Comparison of ENCODE assay signal across 9 cellular contexts in genomic region chr20:46552460-46553420, GRCh38. TPM values are rescaled to one million over a fixed set of nuclear protein-coding genes. Genes with fewer than 3 reads are reported as not detected.
A peak's percentile ranks its signal among the peaks of the same experiment; 100 is the strongest.
DNase-seq lines count a peak whose midpoint lies in the region; ATAC-seq and TF ChIP-seq lines count a peak whose summit lies in the region.
"Had no signal": no experiment of that assay in that cellular context is flagged by ENCODE, and none has a peak within 500 bp of the region (broad histone marks: within the 10 kb centered on the region; RNA-seq: fewer than 3 reads in every experiment).

No MANE protein-coding gene starts in this region.

- H3K4me1 ChIP-seq in CD4-positive, alpha-beta memory T cell (ENCODE audit: insufficient read depth, low read length) = peaks cover 17% of the 10 kb centered on the region
- H3K4me1 ChIP-seq in HUES6 (ENCODE audit: control insufficient read depth, insufficient read depth, low read length) (peaks cover 48% of the 10 kb centered on the region), body of pancreas (no peaks in the 10 kb centered on the region), thyroid gland (peaks cover 0 to 7% of the 10 kb centered on the region in 2 donors)

- no peaks in the 10 kb centered on the region for H3K9me3 ChIP-seq in CD4-positive, alpha-beta memory T cell (ENCODE audit: control insufficient read depth in 1 of 2, low read length in 2 of 2)
- no peaks in the 10 kb centered on the region for H3K9me3 ChIP-seq in HUES6 (ENCODE audit: control insufficient read depth, insufficient read depth, low read depth, low read length)
- no peaks in the 10 kb centered on the region for H3K9me3 ChIP-seq in body of pancreas
- H3K9me3 ChIP-seq in thyroid gland = no peaks in the 10 kb centered on the region
- H3K9me3 ChIP-seq: neutrophil had no signal

- no peak overlapping the region for H3K9ac ChIP-seq in HUES6 (ENCODE audit: low read length)

- 69 to 71% methylated on average over 4 of the region's 4 CpGs for WGBS in body of pancreas, 2 donors
- 75 to 78% methylated on average over 4 of the region's 4 CpGs for WGBS in thyroid gland, 2 donors

- no peaks in the 10 kb centered on the region for H3K36me3 ChIP-seq in CD4-positive, alpha-beta memory T cell (ENCODE audit: insufficient read depth, low read length)
- no peaks in the 10 kb centered on the region for H3K36me3 ChIP-seq in HUES6 (ENCODE audit: control insufficient read depth, insufficient read depth, low read length)
- H3K36me3 ChIP-seq in body of pancreas (replicated peaks in 1 of 2; ENCODE audit: insufficient read depth in 1 of 2, low read depth in 2 of 2) = no peaks in the 10 kb centered on the region
- no peaks in the 10 kb centered on the region for H3K36me3 ChIP-seq in thyroid gland
- H3K36me3 ChIP-seq: neutrophil had no signal

- H3K4me3 ChIP-seq in CD4-positive, alpha-beta memory T cell (ENCODE audit: low read length in 2 of 2) = no peak overlapping the region
- no peak overlapping the region for H3K4me3 ChIP-seq in HUES6 (ENCODE audit: low read depth, low read length)
- no peak overlapping the region for H3K4me3 ChIP-seq in body of pancreas
- H3K4me3 ChIP-seq in thyroid gland (replicated peaks in 1 of 3) = no peak overlapping the region

- peak overlapping the region in 7 of 8 donors; percentile 3 to 49 (median 22) for H3K4me3 Mint-ChIP-seq in CD4-positive, alpha-beta memory T cell
- H3K4me3 Mint-ChIP-seq in activated naive CD4-positive, alpha-beta T cell treated with anti-CD3 and anti-CD28 coated beads, Interleukin-2, amount 50 U/mL, for 24 hours = peak overlapping the region; percentile 6

- intact Hi-C loops in CD4-positive, alpha-beta memory T cell (cut with micrococcal nuclease) = no loop called here
- intact Hi-C loops in body of pancreas (cut with DNase I) (no loop called here), posterior vena cava (cut with DNase I) (no loop called here), thyroid gland (cut with DNase I) (no loop called here)

- CTCF ChIA-PET in CD4-positive, alpha-beta memory T cell (lab: Charles Lee; ENCODE audit: partially characterized antibody) = interaction anchor here (0.9 kb wide), 1 partner anchor 9 kb away, joined by 3 read pairs; no protein-coding TSS in a partner anchor

- TF ChIP-seq POLR2A in body of pancreas (IDR thresholded peaks at IDR 0.05) (no peak), thyroid gland (IDR thresholded peaks at IDR 0.05) (no peak)

- peaks cover 0 to 1% (median 0%) of the 10 kb centered on the region in 8 donors for H3K9me3 Mint-ChIP-seq in CD4-positive, alpha-beta memory T cell
- no peaks in the 10 kb centered on the region for H3K9me3 Mint-ChIP-seq in activated naive CD4-positive, alpha-beta T cell treated with anti-CD3 and anti-CD28 coated beads, Interleukin-2, amount 50 U/mL, for 24 hours

- ATAC-seq in body of pancreas = no peak

- DNase-seq in CD4-positive, alpha-beta memory T cell = peak in 2 of 5 donors; percentile 10 to 41
- DNase-seq in GM20000 (ENCODE audit: low spot score) (peak; percentile 77), NCI-H2171 (lab: John Stamatoyannopoulos, UW) (no peak), body of pancreas (no peak), posterior vena cava (ENCODE audit: low spot score) (no peak), thyroid gland (no peak)

- no peaks in the 10 kb centered on the region for H3K36me3 Mint-ChIP-seq in CD4-positive, alpha-beta memory T cell
- H3K36me3 Mint-ChIP-seq in activated naive CD4-positive, alpha-beta T cell treated with anti-CD3 and anti-CD28 coated beads, Interleukin-2, amount 50 U/mL, for 24 hours = no peaks in the 10 kb centered on the region

- POLR2A ChIA-PET in CD4-positive, alpha-beta memory T cell (lab: Charles Lee; ENCODE audit: partially characterized antibody) = no interaction called here

- no peaks in the 10 kb centered on the region for H3K27me3 ChIP-seq in CD4-positive, alpha-beta memory T cell (ENCODE audit: insufficient read depth, low read length)
- H3K27me3 ChIP-seq in HUES6 (ENCODE audit: control insufficient read depth, insufficient read depth, low read length) = no peaks in the 10 kb centered on the region
- no peaks in the 10 kb centered on the region for H3K27me3 ChIP-seq in body of pancreas
- no peaks in the 10 kb centered on the region for H3K27me3 ChIP-seq in thyroid gland

- peak overlapping the region in 4 of 7 donors; percentile 11 to 57 (median 40) for H3K27ac Mint-ChIP-seq in CD4-positive, alpha-beta memory T cell
- H3K27ac Mint-ChIP-seq in activated naive CD4-positive, alpha-beta T cell treated with anti-CD3 and anti-CD28 coated beads, Interleukin-2, amount 50 U/mL, for 24 hours = peak overlapping the region; percentile 57

- H3K27ac ChIP-seq in CD4-positive, alpha-beta memory T cell (ENCODE audit: low read depth, low read length) = no peak overlapping the region
- H3K27ac ChIP-seq in HUES6 (ENCODE audit: low read depth, low read length) = peak overlapping the region; percentile 72; the same call in 1 of the 2 replicates
- H3K27ac ChIP-seq in body of pancreas = no peak overlapping the region
- no peak overlapping the region for H3K27ac ChIP-seq in thyroid gland
- H3K27ac ChIP-seq: neutrophil had no signal

- H3K4me1 Mint-ChIP-seq in CD4-positive, alpha-beta memory T cell = peaks cover 14 to 18% (median 15%) of the 10 kb centered on the region in 4 donors
- H3K4me1 Mint-ChIP-seq in activated naive CD4-positive, alpha-beta T cell treated with anti-CD3 and anti-CD28 coated beads, Interleukin-2, amount 50 U/mL, for 24 hours = peaks cover 11% of the 10 kb centered on the region

- H3K27me3 Mint-ChIP-seq in CD4-positive, alpha-beta memory T cell = no peaks in the 10 kb centered on the region
- H3K27me3 Mint-ChIP-seq in activated naive CD4-positive, alpha-beta T cell treated with anti-CD3 and anti-CD28 coated beads, Interleukin-2, amount 50 U/mL, for 24 hours = no peaks in the 10 kb centered on the region

- TF ChIP-seq CTCF in GM20000 (IDR thresholded peaks at IDR 0.05; ENCODE audit: extremely low read depth, missing control alignments) (no peak), body of pancreas (IDR thresholded peaks at IDR 0.05) (no peak), thyroid gland (IDR thresholded peaks at IDR 0.05) (no peak)

RNA-seq across cellular contexts. Expression of gene OCSTAMP, which starts 2.3 kb away (rescaled TPM):
- not detected for total RNA-seq in CD4-positive, alpha-beta memory T cell
- not detected for polyA plus RNA-seq in CD4-positive, alpha-beta memory T cell
- total RNA-seq in body of pancreas (not detected), posterior vena cava (not detected), thyroid gland (not detected)

RNA-seq across cellular contexts. Expression of gene ZNF334, which starts 39.4 kb away (rescaled TPM):
- under 1 TPM in 1 of 2 experiments, not detected in 1; 0.14 TPM for total RNA-seq in CD4-positive, alpha-beta memory T cell
- polyA plus RNA-seq in CD4-positive, alpha-beta memory T cell = not detected
- total RNA-seq in body of pancreas (10 to 100 TPM; 11.2 to 13.8 TPM), posterior vena cava (1 to 10 TPM; 1.1 to 3.1 TPM), thyroid gland (10 to 100 TPM; 12.2 to 15.7 (median 14.2) TPM)
